19 cellular contexts compared by ENCODE assay signal in genomic region chr4:129747756-129748155, GRCh38.
"Had no signal": no experiment of that assay in that cellular context is flagged by ENCODE, and none has a peak within 500 bp of the region (broad histone marks: within the 10 kb centered on the region; RNA-seq: fewer than 3 reads in every experiment).

No MANE protein-coding gene starts in this region.

- H3K36me3 Mint-ChIP-seq: natural killer cell treated with Interleukin-12 subunit alpha and Interleukin-12 subunit beta and Interleukin-15 and Interleukin-18, amount 100 ng/mL, for 72 hours; stimulated activated memory B cell treated with anti-CD40 and anti-IgM and Interleukin-4, amounts not matched to agents 10 μg/mL and 1 μg/mL and 100 μg/mL, for 72 hours had no signal

- H3K27ac Mint-ChIP-seq: activated CD4-positive, alpha-beta T cell treated with anti-CD3 and anti-CD28 coated beads, Interleukin-2, amount 10 ng/mL, durations not matched to agents 7 days and 5 days; activated T-helper 17 cell treated with anti-CD3 and anti-CD28 coated beads, Interleukin-2, amount 50 U/mL, for 72 hours; dendritic cell treated with granulocyte-macrophage colony-stimulating factor and Interleukin-4, amounts not matched to agents 40 ng/mL and 50 ng/mL, for 4 days; natural killer cell treated with Interleukin-12 subunit alpha and Interleukin-12 subunit beta and Interleukin-15 and Interleukin-18, amount 100 ng/mL, for 72 hours; stimulated activated memory B cell treated with anti-CD40 and anti-IgM and Interleukin-4, amounts not matched to agents 10 μg/mL and 1 μg/mL and 100 μg/mL, for 72 hours had no signal

- H3K9me3 Mint-ChIP-seq: activated CD4-positive, alpha-beta T cell treated with anti-CD3 and anti-CD28 coated beads, Interleukin-2, amount 10 ng/mL, durations not matched to agents 7 days and 5 days; dendritic cell treated with granulocyte-macrophage colony-stimulating factor and Interleukin-4, amounts not matched to agents 40 ng/mL and 50 ng/mL, for 4 days; stimulated activated memory B cell treated with anti-CD40 and anti-IgM and Interleukin-4, amounts not matched to agents 10 μg/mL and 1 μg/mL and 100 μg/mL, for 72 hours had no signal

- H3K4me1 ChIP-seq: body of pancreas, prostate gland, right lobe of liver, spleen, tibial nerve had no signal

- ATAC-seq: activated T-helper 17 cell treated with anti-CD3 and anti-CD28 coated beads, Interleukin-2, amount 50 U/mL, for 72 hours; body of pancreas; left lobe of liver; natural killer cell treated with Interleukin-12 subunit alpha and Interleukin-12 subunit beta and Interleukin-15 and Interleukin-18, amount 100 ng/mL, for 72 hours; right lobe of liver; stimulated activated memory B cell treated with anti-CD40 and anti-IgM and Interleukin-4, amounts not matched to agents 10 μg/mL and 1 μg/mL and 100 μg/mL, for 72 hours had no signal

- H3K27ac ChIP-seq: body of pancreas, prostate gland, right lobe of liver, spleen, tibial nerve, WERI-Rb-1 had no signal

- DNase-seq: activated CD4-positive, alpha-beta T cell treated with anti-CD3 and anti-CD28 coated beads, Interleukin-2, amount 10 ng/mL, durations not matched to agents 7 days and 5 days; activated naive CD4-positive, alpha-beta T cell treated with anti-CD3 and anti-CD28 coated beads, Interleukin-2, amount 50 U/mL, for 16 hours; activated T-cell treated with anti-CD3 and anti-CD28 coated beads for 4 hours; hypothalamus; mesenchymal stem cell; right lobe of liver; spleen; stimulated activated CD4-positive, alpha-beta T cell treated with anti-CD3 and anti-CD28 coated beads, Interleukin-1b, Interleukin-23, amount 100 ng/mL, for 48 hours; T-helper 1 cell; WERI-Rb-1 had no signal

- H3K36me3 ChIP-seq: prostate gland, right lobe of liver, spleen, tibial nerve, WERI-Rb-1 had no signal

- H3K27me3 ChIP-seq: body of pancreas, right lobe of liver, spleen, tibial nerve had no signal

- FAIRE-seq: islet of Langerhans had no signal

- H3K27me3 Mint-ChIP-seq: activated CD4-positive, alpha-beta T cell treated with anti-CD3 and anti-CD28 coated beads, Interleukin-2, amount 10 ng/mL, durations not matched to agents 7 days and 5 days; activated T-helper 17 cell treated with anti-CD3 and anti-CD28 coated beads, Interleukin-2, amount 50 U/mL, for 72 hours; dendritic cell treated with granulocyte-macrophage colony-stimulating factor and Interleukin-4, amounts not matched to agents 40 ng/mL and 50 ng/mL, for 4 days; natural killer cell treated with Interleukin-12 subunit alpha and Interleukin-12 subunit beta and Interleukin-15 and Interleukin-18, amount 100 ng/mL, for 72 hours; stimulated activated memory B cell treated with anti-CD40 and anti-IgM and Interleukin-4, amounts not matched to agents 10 μg/mL and 1 μg/mL and 100 μg/mL, for 72 hours had no signal

- H3K4me3 Mint-ChIP-seq: activated CD4-positive, alpha-beta T cell treated with anti-CD3 and anti-CD28 coated beads, Interleukin-2, amount 10 ng/mL, durations not matched to agents 7 days and 5 days; activated T-helper 17 cell treated with anti-CD3 and anti-CD28 coated beads, Interleukin-2, amount 50 U/mL, for 72 hours; dendritic cell treated with granulocyte-macrophage colony-stimulating factor and Interleukin-4, amounts not matched to agents 40 ng/mL and 50 ng/mL, for 4 days; natural killer cell treated with Interleukin-12 subunit alpha and Interleukin-12 subunit beta and Interleukin-15 and Interleukin-18, amount 100 ng/mL, for 72 hours; stimulated activated memory B cell treated with anti-CD40 and anti-IgM and Interleukin-4, amounts not matched to agents 10 μg/mL and 1 μg/mL and 100 μg/mL, for 72 hours had no signal

- H3K4me3 ChIP-seq: body of pancreas, prostate gland, right lobe of liver, spleen, tibial nerve had no signal

- H3K9me3 ChIP-seq: body of pancreas, prostate gland, right lobe of liver, spleen, tibial nerve had no signal

- H3K4me1 Mint-ChIP-seq: activated CD4-positive, alpha-beta T cell treated with anti-CD3 and anti-CD28 coated beads, Interleukin-2, amount 10 ng/mL, durations not matched to agents 7 days and 5 days; activated T-helper 17 cell treated with anti-CD3 and anti-CD28 coated beads, Interleukin-2, amount 50 U/mL, for 72 hours; stimulated activated memory B cell treated with anti-CD40 and anti-IgM and Interleukin-4, amounts not matched to agents 10 μg/mL and 1 μg/mL and 100 μg/mL, for 72 hours had no signal
